Comparison of ENCODE assay signal across 1 cellular context in the genomic region with DNA sequence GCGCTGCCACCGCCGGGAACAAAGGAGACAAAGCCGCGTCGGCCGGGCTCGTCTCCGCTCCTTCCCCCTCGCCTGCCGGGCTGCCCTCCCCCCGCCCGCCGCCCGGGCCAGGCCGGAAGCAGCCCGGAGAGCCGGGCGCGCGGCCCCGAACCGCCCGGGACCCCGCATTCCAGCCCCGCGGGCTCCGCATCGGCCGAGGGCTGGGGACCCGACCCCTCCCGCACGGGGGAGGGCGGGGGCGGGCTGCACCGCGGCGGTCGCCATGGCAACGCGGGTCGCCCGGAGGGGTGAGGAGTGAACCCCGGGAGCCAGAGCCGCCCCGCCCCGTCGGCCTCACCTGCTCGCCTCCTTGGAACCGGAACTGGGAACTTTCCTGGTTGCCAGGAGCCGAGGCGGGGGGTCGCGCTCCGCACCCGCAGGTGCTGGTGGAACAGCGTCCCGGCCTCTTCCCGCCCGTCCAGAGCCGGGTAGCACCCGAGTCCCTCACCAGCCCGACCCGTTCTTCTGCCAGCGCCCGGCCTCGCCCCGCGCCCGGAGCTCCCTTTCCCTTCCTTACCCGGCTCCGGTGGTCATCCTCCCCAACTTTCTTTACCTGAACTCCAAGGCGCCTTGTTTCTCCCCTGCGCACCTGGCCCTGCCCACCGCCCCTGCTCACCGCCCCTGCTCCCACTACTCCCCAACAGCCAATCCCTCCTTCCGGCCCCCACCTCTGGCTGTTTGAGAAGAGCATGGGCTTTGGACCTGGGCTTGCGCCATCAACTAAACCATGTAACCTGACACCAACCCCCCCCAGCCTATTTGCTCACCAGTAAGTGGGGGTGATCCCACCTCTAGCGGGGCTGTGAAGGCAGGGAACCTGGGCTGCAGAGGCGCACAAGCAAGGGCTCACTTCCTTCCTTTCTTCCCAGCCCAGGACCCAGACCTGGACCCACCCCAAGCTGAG.
TF ChIP-seq lines count a peak whose summit lies in the region.

A gene with protein sequence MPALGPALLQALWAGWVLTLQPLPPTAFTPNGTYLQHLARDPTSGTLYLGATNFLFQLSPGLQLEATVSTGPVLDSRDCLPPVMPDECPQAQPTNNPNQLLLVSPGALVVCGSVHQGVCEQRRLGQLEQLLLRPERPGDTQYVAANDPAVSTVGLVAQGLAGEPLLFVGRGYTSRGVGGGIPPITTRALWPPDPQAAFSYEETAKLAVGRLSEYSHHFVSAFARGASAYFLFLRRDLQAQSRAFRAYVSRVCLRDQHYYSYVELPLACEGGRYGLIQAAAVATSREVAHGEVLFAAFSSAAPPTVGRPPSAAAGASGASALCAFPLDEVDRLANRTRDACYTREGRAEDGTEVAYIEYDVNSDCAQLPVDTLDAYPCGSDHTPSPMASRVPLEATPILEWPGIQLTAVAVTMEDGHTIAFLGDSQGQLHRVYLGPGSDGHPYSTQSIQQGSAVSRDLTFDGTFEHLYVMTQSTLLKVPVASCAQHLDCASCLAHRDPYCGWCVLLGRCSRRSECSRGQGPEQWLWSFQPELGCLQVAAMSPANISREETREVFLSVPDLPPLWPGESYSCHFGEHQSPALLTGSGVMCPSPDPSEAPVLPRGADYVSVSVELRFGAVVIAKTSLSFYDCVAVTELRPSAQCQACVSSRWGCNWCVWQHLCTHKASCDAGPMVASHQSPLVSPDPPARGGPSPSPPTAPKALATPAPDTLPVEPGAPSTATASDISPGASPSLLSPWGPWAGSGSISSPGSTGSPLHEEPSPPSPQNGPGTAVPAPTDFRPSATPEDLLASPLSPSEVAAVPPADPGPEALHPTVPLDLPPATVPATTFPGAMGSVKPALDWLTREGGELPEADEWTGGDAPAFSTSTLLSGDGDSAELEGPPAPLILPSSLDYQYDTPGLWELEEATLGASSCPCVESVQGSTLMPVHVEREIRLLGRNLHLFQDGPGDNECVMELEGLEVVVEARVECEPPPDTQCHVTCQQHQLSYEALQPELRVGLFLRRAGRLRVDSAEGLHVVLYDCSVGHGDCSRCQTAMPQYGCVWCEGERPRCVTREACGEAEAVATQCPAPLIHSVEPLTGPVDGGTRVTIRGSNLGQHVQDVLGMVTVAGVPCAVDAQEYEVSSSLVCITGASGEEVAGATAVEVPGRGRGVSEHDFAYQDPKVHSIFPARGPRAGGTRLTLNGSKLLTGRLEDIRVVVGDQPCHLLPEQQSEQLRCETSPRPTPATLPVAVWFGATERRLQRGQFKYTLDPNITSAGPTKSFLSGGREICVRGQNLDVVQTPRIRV (N-terminal part only) (minus strand): TSS at position 671 of the 943 bp plus-strand sequence. CDS start 5,475 bp downstream, outside the sequence.

TF ChIP-seq in HepG2, 621 proteins besides CTCF, POLR2A, EP300 and RAD21 (continued from another document and continues in another):
- TF ChIP-seq, protein P1, sequence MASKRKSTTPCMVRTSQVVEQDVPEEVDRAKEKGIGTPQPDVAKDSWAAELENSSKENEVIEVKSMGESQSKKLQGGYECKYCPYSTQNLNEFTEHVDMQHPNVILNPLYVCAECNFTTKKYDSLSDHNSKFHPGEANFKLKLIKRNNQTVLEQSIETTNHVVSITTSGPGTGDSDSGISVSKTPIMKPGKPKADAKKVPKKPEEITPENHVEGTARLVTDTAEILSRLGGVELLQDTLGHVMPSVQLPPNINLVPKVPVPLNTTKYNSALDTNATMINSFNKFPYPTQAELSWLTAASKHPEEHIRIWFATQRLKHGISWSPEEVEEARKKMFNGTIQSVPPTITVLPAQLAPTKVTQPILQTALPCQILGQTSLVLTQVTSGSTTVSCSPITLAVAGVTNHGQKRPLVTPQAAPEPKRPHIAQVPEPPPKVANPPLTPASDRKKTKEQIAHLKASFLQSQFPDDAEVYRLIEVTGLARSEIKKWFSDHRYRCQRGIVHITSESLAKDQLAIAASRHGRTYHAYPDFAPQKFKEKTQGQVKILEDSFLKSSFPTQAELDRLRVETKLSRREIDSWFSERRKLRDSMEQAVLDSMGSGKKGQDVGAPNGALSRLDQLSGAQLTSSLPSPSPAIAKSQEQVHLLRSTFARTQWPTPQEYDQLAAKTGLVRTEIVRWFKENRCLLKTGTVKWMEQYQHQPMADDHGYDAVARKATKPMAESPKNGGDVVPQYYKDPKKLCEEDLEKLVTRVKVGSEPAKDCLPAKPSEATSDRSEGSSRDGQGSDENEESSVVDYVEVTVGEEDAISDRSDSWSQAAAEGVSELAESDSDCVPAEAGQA (IDR thresholded peaks at IDR 0.05; ENCODE audit: low read depth), result no peak
- TF ChIP-seq, protein P1 (CRISPR knock-in tag; IDR thresholded peaks at IDR 0.05; ENCODE audit: borderline replicate concordance), result no peak
- TF ChIP-seq SNAPC2 (CRISPR knock-in tag; IDR thresholded peaks at IDR 0.05) (peak; percentile 74; the same call in 1 of the 2 replicates), ZFP41 (CRISPR knock-in tag; IDR thresholded peaks at IDR 0.05; ENCODE audit: borderline replicate concordance) (no peak), ZNF792 (CRISPR knock-in tag; IDR thresholded peaks at IDR 0.05) (peak; percentile 66; the same call in 1 of the 2 replicates), ZNF672 (CRISPR knock-in tag; IDR thresholded peaks at IDR 0.05) (no peak), ZNF343 (CRISPR knock-in tag; IDR thresholded peaks at IDR 0.05) (peak; percentile 66; the same call in 1 of the 2 replicates), ZNF776 (CRISPR knock-in tag; IDR thresholded peaks at IDR 0.05) (no peak), ZMYM3 (CRISPR knock-in tag; IDR thresholded peaks at IDR 0.05) (peak; percentile 82), MXI1 (IDR thresholded peaks at IDR 0.05; ENCODE audit: borderline replicate concordance, low read depth, low read length) (peak; percentile 66; the same call in 1 of the 3 replicates), SETDB1 (CRISPR knock-in tag; IDR thresholded peaks at IDR 0.05; ENCODE audit: borderline replicate concordance) (no peak), MEF2D (CRISPR knock-in tag; IDR thresholded peaks at IDR 0.05) (peak; percentile 95), MBD4 (IDR thresholded peaks at IDR 0.05; ENCODE audit: borderline replicate concordance, low read length) (no peak), KLF13 (CRISPR knock-in tag; IDR thresholded peaks at IDR 0.05) (no peak), KDM1A (CRISPR knock-in tag; IDR thresholded peaks at IDR 0.05) (no peak), ZNF816 (CRISPR knock-in tag; IDR thresholded peaks at IDR 0.05; ENCODE audit: borderline replicate concordance) (no peak; the same call in 1 of the 2 replicates), ZKSCAN1 (IDR thresholded peaks at IDR 0.05; ENCODE audit: low read length) (no peak), ZNF230 (CRISPR knock-in tag; IDR thresholded peaks at IDR 0.05) (peak; percentile 64; the same call in 1 of the 2 replicates), ZNF34 (CRISPR knock-in tag; IDR thresholded peaks at IDR 0.05; ENCODE audit: borderline replicate concordance) (peak; percentile 21; the same call in 1 of the 2 replicates), ZNF530 (CRISPR knock-in tag; IDR thresholded peaks at IDR 0.05; ENCODE audit: low read depth) (no peak)
- TF ChIP-seq, protein P2, sequence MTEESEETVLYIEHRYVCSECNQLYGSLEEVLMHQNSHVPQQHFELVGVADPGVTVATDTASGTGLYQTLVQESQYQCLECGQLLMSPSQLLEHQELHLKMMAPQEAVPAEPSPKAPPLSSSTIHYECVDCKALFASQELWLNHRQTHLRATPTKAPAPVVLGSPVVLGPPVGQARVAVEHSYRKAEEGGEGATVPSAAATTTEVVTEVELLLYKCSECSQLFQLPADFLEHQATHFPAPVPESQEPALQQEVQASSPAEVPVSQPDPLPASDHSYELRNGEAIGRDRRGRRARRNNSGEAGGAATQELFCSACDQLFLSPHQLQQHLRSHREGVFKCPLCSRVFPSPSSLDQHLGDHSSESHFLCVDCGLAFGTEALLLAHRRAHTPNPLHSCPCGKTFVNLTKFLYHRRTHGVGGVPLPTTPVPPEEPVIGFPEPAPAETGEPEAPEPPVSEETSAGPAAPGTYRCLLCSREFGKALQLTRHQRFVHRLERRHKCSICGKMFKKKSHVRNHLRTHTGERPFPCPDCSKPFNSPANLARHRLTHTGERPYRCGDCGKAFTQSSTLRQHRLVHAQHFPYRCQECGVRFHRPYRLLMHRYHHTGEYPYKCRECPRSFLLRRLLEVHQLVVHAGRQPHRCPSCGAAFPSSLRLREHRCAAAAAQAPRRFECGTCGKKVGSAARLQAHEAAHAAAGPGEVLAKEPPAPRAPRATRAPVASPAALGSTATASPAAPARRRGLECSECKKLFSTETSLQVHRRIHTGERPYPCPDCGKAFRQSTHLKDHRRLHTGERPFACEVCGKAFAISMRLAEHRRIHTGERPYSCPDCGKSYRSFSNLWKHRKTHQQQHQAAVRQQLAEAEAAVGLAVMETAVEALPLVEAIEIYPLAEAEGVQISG (CRISPR knock-in tag; IDR thresholded peaks at IDR 0.05), result peak; percentile 86
- TF ChIP-seq, protein P3, sequence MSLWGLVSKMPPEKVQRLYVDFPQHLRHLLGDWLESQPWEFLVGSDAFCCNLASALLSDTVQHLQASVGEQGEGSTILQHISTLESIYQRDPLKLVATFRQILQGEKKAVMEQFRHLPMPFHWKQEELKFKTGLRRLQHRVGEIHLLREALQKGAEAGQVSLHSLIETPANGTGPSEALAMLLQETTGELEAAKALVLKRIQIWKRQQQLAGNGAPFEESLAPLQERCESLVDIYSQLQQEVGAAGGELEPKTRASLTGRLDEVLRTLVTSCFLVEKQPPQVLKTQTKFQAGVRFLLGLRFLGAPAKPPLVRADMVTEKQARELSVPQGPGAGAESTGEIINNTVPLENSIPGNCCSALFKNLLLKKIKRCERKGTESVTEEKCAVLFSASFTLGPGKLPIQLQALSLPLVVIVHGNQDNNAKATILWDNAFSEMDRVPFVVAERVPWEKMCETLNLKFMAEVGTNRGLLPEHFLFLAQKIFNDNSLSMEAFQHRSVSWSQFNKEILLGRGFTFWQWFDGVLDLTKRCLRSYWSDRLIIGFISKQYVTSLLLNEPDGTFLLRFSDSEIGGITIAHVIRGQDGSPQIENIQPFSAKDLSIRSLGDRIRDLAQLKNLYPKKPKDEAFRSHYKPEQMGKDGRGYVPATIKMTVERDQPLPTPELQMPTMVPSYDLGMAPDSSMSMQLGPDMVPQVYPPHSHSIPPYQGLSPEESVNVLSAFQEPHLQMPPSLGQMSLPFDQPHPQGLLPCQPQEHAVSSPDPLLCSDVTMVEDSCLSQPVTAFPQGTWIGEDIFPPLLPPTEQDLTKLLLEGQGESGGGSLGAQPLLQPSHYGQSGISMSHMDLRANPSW (CRISPR knock-in tag; IDR thresholded peaks at IDR 0.05; ENCODE audit: borderline replicate concordance), result no peak
- TF ChIP-seq, protein P4, sequence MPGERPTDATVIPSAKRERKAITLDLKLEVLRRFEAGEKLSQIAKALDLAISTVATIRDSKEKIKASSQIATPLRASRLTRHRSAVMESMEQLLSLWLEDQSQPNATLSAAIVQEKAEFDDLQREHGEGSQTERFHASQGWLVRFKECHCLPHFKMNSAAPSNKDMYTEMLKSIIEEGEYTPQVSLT (CRISPR knock-in tag; IDR thresholded peaks at IDR 0.05; ENCODE audit: borderline replicate concordance, low read depth), result no peak
- TF ChIP-seq, protein P5, sequence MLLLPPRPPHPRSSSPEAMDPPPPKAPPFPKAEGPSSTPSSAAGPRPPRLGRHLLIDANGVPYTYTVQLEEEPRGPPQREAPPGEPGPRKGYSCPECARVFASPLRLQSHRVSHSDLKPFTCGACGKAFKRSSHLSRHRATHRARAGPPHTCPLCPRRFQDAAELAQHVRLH (CRISPR knock-in tag; IDR thresholded peaks at IDR 0.05; ENCODE audit: borderline replicate concordance, low read depth), result 0 out of 2 replicates have a peak, but pooled peaks have one; percentile 22
- TF ChIP-seq, protein P6, sequence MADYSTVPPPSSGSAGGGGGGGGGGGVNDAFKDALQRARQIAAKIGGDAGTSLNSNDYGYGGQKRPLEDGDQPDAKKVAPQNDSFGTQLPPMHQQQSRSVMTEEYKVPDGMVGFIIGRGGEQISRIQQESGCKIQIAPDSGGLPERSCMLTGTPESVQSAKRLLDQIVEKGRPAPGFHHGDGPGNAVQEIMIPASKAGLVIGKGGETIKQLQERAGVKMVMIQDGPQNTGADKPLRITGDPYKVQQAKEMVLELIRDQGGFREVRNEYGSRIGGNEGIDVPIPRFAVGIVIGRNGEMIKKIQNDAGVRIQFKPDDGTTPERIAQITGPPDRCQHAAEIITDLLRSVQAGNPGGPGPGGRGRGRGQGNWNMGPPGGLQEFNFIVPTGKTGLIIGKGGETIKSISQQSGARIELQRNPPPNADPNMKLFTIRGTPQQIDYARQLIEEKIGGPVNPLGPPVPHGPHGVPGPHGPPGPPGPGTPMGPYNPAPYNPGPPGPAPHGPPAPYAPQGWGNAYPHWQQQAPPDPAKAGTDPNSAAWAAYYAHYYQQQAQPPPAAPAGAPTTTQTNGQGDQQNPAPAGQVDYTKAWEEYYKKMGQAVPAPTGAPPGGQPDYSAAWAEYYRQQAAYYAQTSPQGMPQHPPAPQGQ (CRISPR knock-in tag; IDR thresholded peaks at IDR 0.05; ENCODE audit: borderline replicate concordance), result peak; percentile 73; the same call in 1 of the 2 replicates
- TF ChIP-seq, protein P7, sequence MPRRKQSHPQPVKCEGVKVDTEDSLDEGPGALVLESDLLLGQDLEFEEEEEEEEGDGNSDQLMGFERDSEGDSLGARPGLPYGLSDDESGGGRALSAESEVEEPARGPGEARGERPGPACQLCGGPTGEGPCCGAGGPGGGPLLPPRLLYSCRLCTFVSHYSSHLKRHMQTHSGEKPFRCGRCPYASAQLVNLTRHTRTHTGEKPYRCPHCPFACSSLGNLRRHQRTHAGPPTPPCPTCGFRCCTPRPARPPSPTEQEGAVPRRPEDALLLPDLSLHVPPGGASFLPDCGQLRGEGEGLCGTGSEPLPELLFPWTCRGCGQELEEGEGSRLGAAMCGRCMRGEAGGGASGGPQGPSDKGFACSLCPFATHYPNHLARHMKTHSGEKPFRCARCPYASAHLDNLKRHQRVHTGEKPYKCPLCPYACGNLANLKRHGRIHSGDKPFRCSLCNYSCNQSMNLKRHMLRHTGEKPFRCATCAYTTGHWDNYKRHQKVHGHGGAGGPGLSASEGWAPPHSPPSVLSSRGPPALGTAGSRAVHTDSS (CRISPR knock-in tag; conservative IDR thresholded peaks at IDR 0.05), result no peak
